1 cellular context compared by ENCODE assay signal in genomic region chr9:110005521-110005920, GRCh38.
TF ChIP-seq lines count a peak whose summit lies in the region.

No MANE protein-coding gene starts in this region.

TF ChIP-seq in WTC11, 78 proteins besides CTCF, POLR2A, EP300 and RAD21 (continued from another document):
- peak; percentile 70; the same call in 1 of the 2 replicates for TF ChIP-seq ZNF281 (CRISPR knock-in tag; IDR thresholded peaks at IDR 0.05)
- TF ChIP-seq, protein P1, sequence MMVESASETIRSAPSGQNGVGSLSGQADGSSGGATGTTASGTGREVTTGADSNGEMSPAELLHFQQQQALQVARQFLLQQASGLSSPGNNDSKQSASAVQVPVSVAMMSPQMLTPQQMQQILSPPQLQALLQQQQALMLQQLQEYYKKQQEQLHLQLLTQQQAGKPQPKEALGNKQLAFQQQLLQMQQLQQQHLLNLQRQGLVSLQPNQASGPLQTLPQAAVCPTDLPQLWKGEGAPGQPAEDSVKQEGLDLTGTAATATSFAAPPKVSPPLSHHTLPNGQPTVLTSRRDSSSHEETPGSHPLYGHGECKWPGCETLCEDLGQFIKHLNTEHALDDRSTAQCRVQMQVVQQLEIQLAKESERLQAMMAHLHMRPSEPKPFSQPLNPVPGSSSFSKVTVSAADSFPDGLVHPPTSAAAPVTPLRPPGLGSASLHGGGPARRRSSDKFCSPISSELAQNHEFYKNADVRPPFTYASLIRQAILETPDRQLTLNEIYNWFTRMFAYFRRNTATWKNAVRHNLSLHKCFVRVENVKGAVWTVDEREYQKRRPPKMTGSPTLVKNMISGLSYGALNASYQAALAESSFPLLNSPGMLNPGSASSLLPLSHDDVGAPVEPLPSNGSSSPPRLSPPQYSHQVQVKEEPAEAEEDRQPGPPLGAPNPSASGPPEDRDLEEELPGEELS (CRISPR knock-in tag; IDR thresholded peaks at IDR 0.05) = peak; percentile 68; the same call in 1 of the 2 replicates
- TF ChIP-seq FOXK1 (CRISPR knock-in tag; IDR thresholded peaks at IDR 0.05) = peak; percentile 85
